In genomic region chr19:30070198-30070969, GRCh38 we compare ENCODE assay signal across 20 cellular contexts.
DNase-seq lines count a peak whose midpoint lies in the region; ATAC-seq and TF ChIP-seq lines count a peak whose summit lies in the region.
"Had no signal": no experiment of that assay in that cellular context is flagged by ENCODE, and none has a peak within 500 bp of the region (broad histone marks: within the 10 kb centered on the region; RNA-seq: fewer than 3 reads in every experiment).

No MANE protein-coding gene starts in this region.

- H3K4me1 ChIP-seq in BLaER1 (peaks cover 28% of the 10 kb centered on the region), HUES48 (ENCODE audit: control insufficient read depth, insufficient read depth, low read length) (no peaks in the 10 kb centered on the region)

- H3K4me2 ChIP-seq in BLaER1: peak overlapping the region; percentile 40
- H3K4me2 ChIP-seq: KMS-11 had no signal

- DNase-seq in islet precursor cell: peak; percentile 44
- peak; percentile 16 for DNase-seq in omental fat pad (ENCODE audit: low spot score)
- no peak for DNase-seq in stimulated activated CD8-positive, alpha-beta memory T cell treated with anti-CD3 and anti-CD28 coated beads, Interleukin-4, amount 100 ng/mL, for 48 hours
- DNase-seq in midbrain (lab: John Stamatoyannopoulos, UW): no peak
- no peak for DNase-seq in NCI-H1436 treated with DMSO at 0.1 percent for 48 hours (lab: John Stamatoyannopoulos, UW)
- DNase-seq: ACHN; activated naive CD8-positive, alpha-beta T cell treated with anti-CD3 and anti-CD28 coated beads, Interleukin-2, amount 10 ng/mL, durations not matched to agents 7 days and 5 days; CD4-positive, CD25-positive, alpha-beta regulatory T cell; GDM1; MV-4-11; stimulated activated CD4-positive, alpha-beta T cell treated with anti-CD3 and anti-CD28 coated beads, Interleukin-15, amount 100 ng/mL, for 24 hours; T-helper 9 cell had no signal

- TF ChIP-seq CTCF in omental fat pad (IDR thresholded peaks at IDR 0.05): no peak

- H3K27me3 ChIP-seq in BLaER1 (no peaks in the 10 kb centered on the region), HUES48 (ENCODE audit: control insufficient read depth, insufficient read depth, low read length) (no peaks in the 10 kb centered on the region)

- no peak for ATAC-seq in omental fat pad (ENCODE audit: low FRiP score)
- no peak for ATAC-seq in GM18511 (IDR thresholded peaks at IDR 0.05; ENCODE audit: unreplicated experiment)
- ATAC-seq: activated CD4-positive, CD25-positive, alpha-beta regulatory T cell treated with anti-CD3 and anti-CD28 coated beads, Interleukin-2, amount 50 U/mL, for 24 hours; activated T-helper 17 cell treated with anti-CD3 and anti-CD28 coated beads, Interleukin-2, amount 50 U/mL, for 72 hours; Panc1 had no signal

- no peaks in the 10 kb centered on the region for H3K9me3 ChIP-seq in BLaER1
- no peaks in the 10 kb centered on the region for H3K9me3 ChIP-seq in HUES48 (ENCODE audit: control insufficient read depth, insufficient read depth, low read length)
- H3K9me3 ChIP-seq: left ventricle myocardium inferior had no signal

- H3K4me3 ChIP-seq in BLaER1 (no peak overlapping the region), HUES48 (ENCODE audit: low read depth, low read length) (no peak overlapping the region)
- H3K4me3 ChIP-seq: left ventricle myocardium inferior had no signal

- H3K27ac ChIP-seq in BLaER1 (peak overlapping the region; percentile 56; the same call in 1 of the 2 replicates), HUES48 (ENCODE audit: low read depth, low read length) (peak overlapping the region; percentile 35)
- H3K27ac ChIP-seq: KMS-11, left ventricle myocardium inferior had no signal

- H3K36me3 ChIP-seq in BLaER1: no peaks in the 10 kb centered on the region
- no peaks in the 10 kb centered on the region for H3K36me3 ChIP-seq in HUES48 (ENCODE audit: control insufficient read depth, insufficient read depth, low read length)
- H3K36me3 ChIP-seq: left ventricle myocardium inferior had no signal

- H4K20me1 ChIP-seq in BLaER1: no peaks in the 10 kb centered on the region

- H3K9ac ChIP-seq in BLaER1: 0 out of 2 replicates have a peak overlapping the region, but pooled peaks have one; percentile 15
- no peak overlapping the region for H3K9ac ChIP-seq in HUES48 (ENCODE audit: low read depth, low read length)
- H3K9ac ChIP-seq: KMS-11 had no signal

Comparison
In these comparisons a context has a peak if more than half of its experiments do, and no peak if none do; other contexts are left out.
1. DNase-seq: peak in islet precursor cell (single experiment) and omental fat pad (single experiment); none in stimulated activated CD8-positive, alpha-beta memory T cell treated with anti-CD3 and anti-CD28 coated beads, Interleukin-4, amount 100 ng/mL, for 48 hours (single experiment), midbrain (single experiment) and NCI-H1436 treated with DMSO at 0.1 percent for 48 hours (single experiment).